ENCODE assay signal across 1 cellular context in genomic region chr7:129719980-129720732, GRCh38.
TF ChIP-seq lines count a peak whose summit lies in the region.

No MANE protein-coding gene starts in this region.

TF ChIP-seq in HepG2, 621 proteins besides CTCF, POLR2A, EP300 and RAD21 (continued from another document and continues in another):
- no peak for TF ChIP-seq ZBTB49 (CRISPR knock-in tag; IDR thresholded peaks at IDR 0.05; ENCODE audit: borderline replicate concordance)
- TF ChIP-seq SMARCC2 (IDR thresholded peaks at IDR 0.05): no peak
- no peak for TF ChIP-seq ZNF569 (CRISPR knock-in tag; IDR thresholded peaks at IDR 0.05; ENCODE audit: borderline replicate concordance)
- peak; percentile 53; the same call in 1 of the 2 replicates for TF ChIP-seq FOXO1 (CRISPR knock-in tag; IDR thresholded peaks at IDR 0.05)
- TF ChIP-seq RBAK (CRISPR knock-in tag; IDR thresholded peaks at IDR 0.05): peak; percentile 55; the same call in 1 of the 2 replicates
- no peak for TF ChIP-seq RORA (CRISPR knock-in tag; IDR thresholded peaks at IDR 0.05)
- peak; percentile 8; the same call in 1 of the 2 replicates for TF ChIP-seq HNF4G (IDR thresholded peaks at IDR 0.05; ENCODE audit: borderline replicate concordance, low read depth, low read length)
- no peak for TF ChIP-seq HNF4G (CRISPR knock-in tag; IDR thresholded peaks at IDR 0.05; ENCODE audit: borderline replicate concordance, low read depth)
- TF ChIP-seq HNRNPK (IDR thresholded peaks at IDR 0.05; ENCODE audit: low read depth, low read length, poor library complexity, severe bottlenecking): no peak
- TF ChIP-seq ZNF556 (CRISPR knock-in tag; IDR thresholded peaks at IDR 0.05; ENCODE audit: borderline replicate concordance): no peak
- no peak; the same call in 2 of the 3 replicates for TF ChIP-seq MXI1 (IDR thresholded peaks at IDR 0.05; ENCODE audit: borderline replicate concordance, low read depth, low read length)
- TF ChIP-seq PCBP1 (IDR thresholded peaks at IDR 0.05; ENCODE audit: borderline replicate concordance, low read depth, low read length): no peak
- TF ChIP-seq FOXA3 (CRISPR knock-in tag; IDR thresholded peaks at IDR 0.05): peak; percentile 92
- no peak for TF ChIP-seq HMG20B (CRISPR knock-in tag; conservative IDR thresholded peaks at IDR 0.05)
- no peak for TF ChIP-seq ZBTB42 (CRISPR knock-in tag; IDR thresholded peaks at IDR 0.05)
- TF ChIP-seq ZNF558 (CRISPR knock-in tag; IDR thresholded peaks at IDR 0.05; ENCODE audit: borderline replicate concordance): no peak
- TF ChIP-seq ZNF564 (CRISPR knock-in tag; IDR thresholded peaks at IDR 0.05): no peak
- no peak for TF ChIP-seq ZFP90 (CRISPR knock-in tag; IDR thresholded peaks at IDR 0.05; ENCODE audit: borderline replicate concordance)
- TF ChIP-seq CERS6 (CRISPR knock-in tag; IDR thresholded peaks at IDR 0.05): no peak
- TF ChIP-seq MNT (IDR thresholded peaks at IDR 0.05): peak; percentile 32; the same call in 1 of the 2 replicates
- TF ChIP-seq MTERF4 (CRISPR knock-in tag; IDR thresholded peaks at IDR 0.05): no peak
- TF ChIP-seq ZNF225 (CRISPR knock-in tag; IDR thresholded peaks at IDR 0.05): no peak
- no peak for TF ChIP-seq MAFG (CRISPR knock-in tag; IDR thresholded peaks at IDR 0.05)
- no peak for TF ChIP-seq ZNF570 (CRISPR knock-in tag; IDR thresholded peaks at IDR 0.05; ENCODE audit: borderline replicate concordance)
- no peak for TF ChIP-seq CENPT (CRISPR knock-in tag; IDR thresholded peaks at IDR 0.05; ENCODE audit: low read depth)
- TF ChIP-seq MAFK (conservative IDR thresholded peaks at IDR 0.05 in 1 of 2, IDR thresholded peaks at IDR 0.05 in 1 of 2; ENCODE audit: low read length in 2 of 2): peak; percentile 64 to 81
- peak; percentile 22; the same call in 1 of the 2 replicates for TF ChIP-seq ETV5 (CRISPR knock-in tag; IDR thresholded peaks at IDR 0.05; ENCODE audit: borderline replicate concordance)
- TF ChIP-seq KAT8 (CRISPR knock-in tag; IDR thresholded peaks at IDR 0.05): 0 out of 2 replicates have a peak, but pooled peaks have one; percentile 35
- TF ChIP-seq EHMT2 (IDR thresholded peaks at IDR 0.05; ENCODE audit: borderline replicate concordance, low read depth, low read length): no peak
- no peak for TF ChIP-seq ZNF615 (CRISPR knock-in tag; IDR thresholded peaks at IDR 0.05; ENCODE audit: borderline replicate concordance)
- 0 out of 2 replicates have a peak, but pooled peaks have one; percentile 44 for TF ChIP-seq ZNF136 (CRISPR knock-in tag; IDR thresholded peaks at IDR 0.05; ENCODE audit: low read depth)
- TF ChIP-seq ZNF574 (CRISPR knock-in tag; IDR thresholded peaks at IDR 0.05): no peak
- TF ChIP-seq ZBTB7B (CRISPR knock-in tag; IDR thresholded peaks at IDR 0.05): 0 out of 2 replicates have a peak, but pooled peaks have one; percentile 18
- TF ChIP-seq ZSCAN20 (CRISPR knock-in tag; IDR thresholded peaks at IDR 0.05; ENCODE audit: borderline replicate concordance): no peak
- no peak for TF ChIP-seq CHD2 (IDR thresholded peaks at IDR 0.05; ENCODE audit: low read depth, low read length)
- no peak for TF ChIP-seq ZNF33A (CRISPR knock-in tag; IDR thresholded peaks at IDR 0.05; ENCODE audit: borderline replicate concordance)
- TF ChIP-seq MYPOP (CRISPR knock-in tag; IDR thresholded peaks at IDR 0.05): 0 out of 2 replicates have a peak, but pooled peaks have one; percentile 28
- no peak for TF ChIP-seq HNF1B (CRISPR knock-in tag; IDR thresholded peaks at IDR 0.05)
- no peak for TF ChIP-seq ZNF510 (CRISPR knock-in tag; IDR thresholded peaks at IDR 0.05; ENCODE audit: low read depth)
- peak; percentile 41; the same call in 1 of the 2 replicates for TF ChIP-seq PPARG (CRISPR knock-in tag; conservative IDR thresholded peaks at IDR 0.05)
- TF ChIP-seq NCOR1 (IDR thresholded peaks at IDR 0.05; ENCODE audit: borderline replicate concordance, low read length): no peak
- TF ChIP-seq GTF2F1 (IDR thresholded peaks at IDR 0.05; ENCODE audit: low read length): no peak
- TF ChIP-seq IRF2 (CRISPR knock-in tag; IDR thresholded peaks at IDR 0.05): 0 out of 2 replicates have a peak, but pooled peaks have one; percentile 15
- no peak for TF ChIP-seq ATRX (CRISPR knock-in tag; IDR thresholded peaks at IDR 0.05; ENCODE audit: borderline replicate concordance)
- TF ChIP-seq TFDP2 (CRISPR knock-in tag; IDR thresholded peaks at IDR 0.05): no peak
- TF ChIP-seq ZNF576 (CRISPR knock-in tag; IDR thresholded peaks at IDR 0.05): no peak
- no peak for TF ChIP-seq KDM5A (IDR thresholded peaks at IDR 0.05; ENCODE audit: borderline replicate concordance, low read length)
- TF ChIP-seq ZBTB26 (CRISPR knock-in tag; IDR thresholded peaks at IDR 0.05; ENCODE audit: borderline replicate concordance): no peak
- peak; percentile 81 for TF ChIP-seq NFE2L2 (IDR thresholded peaks at IDR 0.05; ENCODE audit: low read length)
- TF ChIP-seq HNRNPH1 (optimal IDR thresholded peaks at IDR 0.05; ENCODE audit: low read depth, low read length): no peak
- TF ChIP-seq HDAC1 (CRISPR knock-in tag; IDR thresholded peaks at IDR 0.05): no peak
- TF ChIP-seq FUBP1 (CRISPR knock-in tag; IDR thresholded peaks at IDR 0.05; ENCODE audit: borderline replicate concordance): no peak
- TF ChIP-seq TBX2 (CRISPR knock-in tag; IDR thresholded peaks at IDR 0.05; ENCODE audit: borderline replicate concordance): peak; percentile 29; the same call in 1 of the 2 replicates
- TF ChIP-seq SALL1 (CRISPR knock-in tag; IDR thresholded peaks at IDR 0.05): peak; percentile 84
